2 cellular contexts compared by ENCODE assay signal in the genomic region with DNA sequence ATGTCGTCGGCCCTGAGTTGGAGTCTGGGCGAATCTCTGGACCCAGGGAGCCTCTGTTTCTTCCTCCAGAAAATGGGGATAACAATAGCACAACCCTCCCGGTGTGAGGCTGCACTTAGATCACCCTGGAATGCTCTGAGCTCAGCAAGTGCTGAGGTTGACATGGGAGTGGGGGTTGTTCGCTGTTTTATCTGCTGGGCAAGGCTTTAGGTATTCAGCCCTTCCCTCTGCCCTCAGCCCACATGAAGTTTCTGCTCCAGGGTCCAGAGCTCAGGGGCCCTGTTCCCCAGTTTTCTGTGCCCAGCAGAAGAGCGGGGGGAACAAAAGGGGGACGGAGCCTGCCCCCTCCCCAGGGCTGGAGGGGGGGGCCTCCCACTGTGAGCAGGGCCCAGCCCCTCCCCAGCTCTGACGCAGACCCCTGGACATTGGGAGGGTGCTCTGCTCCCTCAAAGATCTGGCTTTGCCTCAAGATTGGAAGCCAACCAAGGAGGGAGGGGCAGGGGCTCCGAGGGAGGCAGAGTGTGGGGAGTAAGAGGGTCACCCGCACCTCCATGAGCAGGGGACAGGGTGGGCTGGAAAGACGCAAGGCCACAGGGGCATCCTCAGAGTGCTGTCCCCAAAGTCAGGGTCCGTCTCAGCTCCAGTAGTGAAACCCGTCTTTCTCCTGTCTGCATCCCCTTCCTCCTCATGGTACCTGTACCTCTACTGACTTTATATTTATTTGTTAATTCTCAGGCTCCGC.
TF ChIP-seq lines count a peak whose summit lies in the region.

No MANE protein-coding gene starts in this region.

TF ChIP-seq in A549, 52 proteins besides CTCF, POLR2A, EP300 and RAD21 (continued from another document):
- TF ChIP-seq, protein P1, sequence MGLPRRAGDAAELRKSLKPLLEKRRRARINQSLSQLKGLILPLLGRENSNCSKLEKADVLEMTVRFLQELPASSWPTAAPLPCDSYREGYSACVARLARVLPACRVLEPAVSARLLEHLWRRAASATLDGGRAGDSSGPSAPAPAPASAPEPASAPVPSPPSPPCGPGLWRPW (IDR thresholded peaks at IDR 0.05) = no peak
- TF ChIP-seq KDM5A (IDR thresholded peaks at IDR 0.05) = no peak
- no peak for TF ChIP-seq FOSL2 (IDR thresholded peaks at IDR 0.05)
- no peak for TF ChIP-seq FOSL2 (CRISPR knock-in tag; IDR thresholded peaks at IDR 0.05)
- TF ChIP-seq HEYL (CRISPR knock-in tag; IDR thresholded peaks at IDR 0.05) = no peak
TF ChIP-seq in A549: peak in this region for 0.

TF ChIP-seq in HCT116, 20 proteins besides CTCF, POLR2A, EP300 and RAD21 (continued from another document):
- TF ChIP-seq, protein P2, sequence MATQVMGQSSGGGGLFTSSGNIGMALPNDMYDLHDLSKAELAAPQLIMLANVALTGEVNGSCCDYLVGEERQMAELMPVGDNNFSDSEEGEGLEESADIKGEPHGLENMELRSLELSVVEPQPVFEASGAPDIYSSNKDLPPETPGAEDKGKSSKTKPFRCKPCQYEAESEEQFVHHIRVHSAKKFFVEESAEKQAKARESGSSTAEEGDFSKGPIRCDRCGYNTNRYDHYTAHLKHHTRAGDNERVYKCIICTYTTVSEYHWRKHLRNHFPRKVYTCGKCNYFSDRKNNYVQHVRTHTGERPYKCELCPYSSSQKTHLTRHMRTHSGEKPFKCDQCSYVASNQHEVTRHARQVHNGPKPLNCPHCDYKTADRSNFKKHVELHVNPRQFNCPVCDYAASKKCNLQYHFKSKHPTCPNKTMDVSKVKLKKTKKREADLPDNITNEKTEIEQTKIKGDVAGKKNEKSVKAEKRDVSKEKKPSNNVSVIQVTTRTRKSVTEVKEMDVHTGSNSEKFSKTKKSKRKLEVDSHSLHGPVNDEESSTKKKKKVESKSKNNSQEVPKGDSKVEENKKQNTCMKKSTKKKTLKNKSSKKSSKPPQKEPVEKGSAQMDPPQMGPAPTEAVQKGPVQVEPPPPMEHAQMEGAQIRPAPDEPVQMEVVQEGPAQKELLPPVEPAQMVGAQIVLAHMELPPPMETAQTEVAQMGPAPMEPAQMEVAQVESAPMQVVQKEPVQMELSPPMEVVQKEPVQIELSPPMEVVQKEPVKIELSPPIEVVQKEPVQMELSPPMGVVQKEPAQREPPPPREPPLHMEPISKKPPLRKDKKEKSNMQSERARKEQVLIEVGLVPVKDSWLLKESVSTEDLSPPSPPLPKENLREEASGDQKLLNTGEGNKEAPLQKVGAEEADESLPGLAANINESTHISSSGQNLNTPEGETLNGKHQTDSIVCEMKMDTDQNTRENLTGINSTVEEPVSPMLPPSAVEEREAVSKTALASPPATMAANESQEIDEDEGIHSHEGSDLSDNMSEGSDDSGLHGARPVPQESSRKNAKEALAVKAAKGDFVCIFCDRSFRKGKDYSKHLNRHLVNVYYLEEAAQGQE (IDR thresholded peaks at IDR 0.05; ENCODE audit: low read depth) = no peak
